ENCODE assay signal across 25 cellular contexts in genomic region chr7:88402529-88402928, GRCh38.
"Had no signal": no experiment of that assay in that cellular context is flagged by ENCODE, and none has a peak within 500 bp of the region (broad histone marks: within the 10 kb centered on the region; RNA-seq: fewer than 3 reads in every experiment).

No MANE protein-coding gene starts in this region.

- FAIRE-seq: colon, endometrium, endothelial cell of umbilical vein had no signal

- H3K27ac ChIP-seq: colonic mucosa, coronary artery, dorsolateral prefrontal cortex, epithelial cell of prostate, esophagus muscularis mucosa, esophagus squamous epithelium, foreskin keratinocyte, gastrocnemius medialis, gastroesophageal sphincter had no signal

- H3K4me1 ChIP-seq: colonic mucosa, esophagus squamous epithelium, foreskin keratinocyte, gastrocnemius medialis, gastroesophageal sphincter had no signal

- ATAC-seq: effector memory CD8-positive, alpha-beta T cell; esophagus mucosa; foreskin keratinocyte; gastrocnemius medialis; gastroesophageal sphincter had no signal

- H3K36me3 ChIP-seq: colonic mucosa, esophagus muscularis mucosa, esophagus squamous epithelium, gastrocnemius medialis, gastroesophageal sphincter had no signal

- H3K27me3 ChIP-seq: colonic mucosa, dorsolateral prefrontal cortex, esophagus muscularis mucosa, esophagus squamous epithelium, foreskin keratinocyte, gastrocnemius medialis, gastroesophageal sphincter had no signal

- H3K4me3 ChIP-seq: colonic mucosa, coronary artery, dorsolateral prefrontal cortex, esophagus muscularis mucosa, esophagus squamous epithelium, gastrocnemius medialis, gastroesophageal sphincter had no signal

- H3K9me3 ChIP-seq: colonic mucosa, esophagus muscularis mucosa, esophagus squamous epithelium, gastrocnemius medialis, gastroesophageal sphincter had no signal

- DNase-seq: colonic mucosa; cortex of kidney; dermis blood vessel endothelial cell; dorsolateral prefrontal cortex; effector CD4-positive, alpha-beta T cell; effector CD8-positive, alpha-beta T cell; effector memory CD4-positive, alpha-beta T cell; effector memory CD8-positive, alpha-beta T cell; endodermal cell; erythroblast; esophagus squamous epithelium; foreskin fibroblast; foreskin keratinocyte; foreskin melanocyte; gastrocnemius medialis; glutamatergic neuron; head of caudate nucleus had no signal
